12 cellular contexts compared by ENCODE assay signal in the genomic region with DNA sequence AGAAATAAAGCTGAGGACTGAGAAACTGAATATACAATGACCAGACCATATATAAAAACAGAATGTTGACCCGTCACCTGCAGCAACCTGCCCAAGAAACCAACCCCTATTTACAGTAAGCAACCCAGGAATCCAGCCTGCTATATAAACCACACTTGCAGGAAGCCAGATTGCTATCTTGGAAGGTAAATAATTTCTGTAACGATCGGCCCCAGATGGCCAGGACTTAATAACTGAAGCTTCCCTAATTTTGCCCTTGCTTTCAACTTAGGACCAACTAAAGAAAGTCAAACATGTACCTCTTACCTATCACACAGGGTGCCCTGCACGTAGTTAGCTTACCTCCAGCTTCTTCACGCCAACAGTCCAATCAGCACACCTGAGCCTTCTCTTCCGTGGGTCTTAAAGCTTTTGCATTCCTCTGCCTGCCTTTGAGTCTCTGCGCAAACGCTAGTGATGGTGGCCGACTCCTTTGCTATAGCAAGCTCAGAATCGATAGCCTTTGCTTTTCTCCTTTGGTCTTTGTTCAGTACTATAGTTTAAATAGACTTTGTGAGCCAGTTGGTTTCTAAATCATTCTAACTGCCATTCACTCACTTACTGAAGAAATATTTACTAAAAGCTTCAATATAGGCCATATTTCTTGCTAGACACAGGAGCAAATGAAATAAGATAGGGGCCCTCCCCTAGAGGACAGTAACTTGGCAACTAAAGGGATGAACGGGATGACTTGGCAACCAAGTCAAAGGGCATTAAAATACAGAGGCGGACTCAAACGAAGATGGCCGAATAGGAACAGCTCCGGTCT. TPM values are rescaled to one million over a fixed set of nuclear protein-coding genes. Genes with fewer than 3 reads are reported as not detected.
DNase-seq lines count a peak whose midpoint lies in the region; ATAC-seq and TF ChIP-seq lines count a peak whose summit lies in the region.
"Had no signal": no experiment of that assay in that cellular context is flagged by ENCODE, and none has a peak within 500 bp of the region (broad histone marks: within the 10 kb centered on the region; RNA-seq: fewer than 3 reads in every experiment).

No MANE protein-coding gene starts in this region.

- TF ChIP-seq CTCF in RWPE2 (IDR thresholded peaks at IDR 0.05; ENCODE audit: poor library complexity, severe bottlenecking) (no peak), ovary (IDR thresholded peaks at IDR 0.05) (no peak), uterus (IDR thresholded peaks at IDR 0.05) (no peak)

- H3K36me3 ChIP-seq in RWPE2 (ENCODE audit: low read depth) (no peaks in the 10 kb centered on the region), ovary (no peaks in the 10 kb centered on the region), uterus (no peaks in the 10 kb centered on the region)

- H3K4me1 Mint-ChIP-seq in activated naive CD4-positive, alpha-beta T cell treated with anti-CD3 and anti-CD28 coated beads, Interleukin-2, amount 10 ng/mL, durations not matched to agents 7 days and 5 days = peaks cover 17% of the 10 kb centered on the region
- no peaks in the 10 kb centered on the region for H3K4me1 Mint-ChIP-seq in stimulated activated memory B cell treated with anti-CD40 and anti-IgM and Interleukin-4, amounts not matched to agents 10 μg/mL and 1 μg/mL and 100 μg/mL, for 72 hours

- TF ChIP-seq EP300 in ovary (IDR thresholded peaks at IDR 0.05) = no peak

- H3K4me1 ChIP-seq in RWPE2 (ENCODE audit: insufficient read depth, poor library complexity, severe bottlenecking) (peaks cover 4% of the 10 kb centered on the region), ovary (ENCODE audit: insufficient read depth) (no peaks in the 10 kb centered on the region), uterus (peaks cover 0 to 5% of the 10 kb centered on the region in 2 donors)

- H3K9me3 ChIP-seq in RWPE2 (ENCODE audit: severe bottlenecking) (no peaks in the 10 kb centered on the region), iPS-18c (ENCODE audit: control insufficient read depth, insufficient read depth, low read length) (no peaks in the 10 kb centered on the region), ovary (no peaks in the 10 kb centered on the region), uterus (no peaks in the 10 kb centered on the region)

- 89 to 92% (median 92%) methylated on average over 15 of the region's 15 CpGs for WGBS in ovary, 3 donors

- peak overlapping the region; percentile 71 for H3K27ac Mint-ChIP-seq in activated naive CD4-positive, alpha-beta T cell treated with anti-CD3 and anti-CD28 coated beads, Interleukin-2, amount 10 ng/mL, durations not matched to agents 7 days and 5 days
- H3K27ac Mint-ChIP-seq in stimulated activated memory B cell treated with anti-CD40 and anti-IgM and Interleukin-4, amounts not matched to agents 10 μg/mL and 1 μg/mL and 100 μg/mL, for 72 hours = no peak overlapping the region

- ATAC-seq in RWPE2 (ENCODE audit: low read depth) = no peak
- no peak for ATAC-seq in stimulated activated memory B cell treated with anti-CD40 and anti-IgM and Interleukin-4, amounts not matched to agents 10 μg/mL and 1 μg/mL and 100 μg/mL, for 72 hours
- ATAC-seq in GM18873 (IDR thresholded peaks at IDR 0.05; ENCODE audit: low FRiP score, unreplicated experiment) = no peak

- H3K27me3 ChIP-seq in RWPE2 (ENCODE audit: insufficient read depth, poor library complexity, severe bottlenecking) (no peaks in the 10 kb centered on the region), ovary (no peaks in the 10 kb centered on the region), uterus (no peaks in the 10 kb centered on the region)

- H3K4me3 Mint-ChIP-seq in activated naive CD4-positive, alpha-beta T cell treated with anti-CD3 and anti-CD28 coated beads, Interleukin-2, amount 10 ng/mL, durations not matched to agents 7 days and 5 days = no peak overlapping the region
- peak overlapping the region; percentile 38 for H3K4me3 Mint-ChIP-seq in stimulated activated memory B cell treated with anti-CD40 and anti-IgM and Interleukin-4, amounts not matched to agents 10 μg/mL and 1 μg/mL and 100 μg/mL, for 72 hours

- H3K36me3 Mint-ChIP-seq in activated naive CD4-positive, alpha-beta T cell treated with anti-CD3 and anti-CD28 coated beads, Interleukin-2, amount 10 ng/mL, durations not matched to agents 7 days and 5 days = peaks cover 15% of the 10 kb centered on the region
- peaks cover 38% of the 10 kb centered on the region for H3K36me3 Mint-ChIP-seq in stimulated activated memory B cell treated with anti-CD40 and anti-IgM and Interleukin-4, amounts not matched to agents 10 μg/mL and 1 μg/mL and 100 μg/mL, for 72 hours

- intact Hi-C loops in ovary (cut with DNase I) (no loop called here), uterus (cut with DNase I; ENCODE audit: low total_unique reads) (no loop called here)

- H3K9me3 Mint-ChIP-seq in activated naive CD4-positive, alpha-beta T cell treated with anti-CD3 and anti-CD28 coated beads, Interleukin-2, amount 10 ng/mL, durations not matched to agents 7 days and 5 days = no peaks in the 10 kb centered on the region
- H3K9me3 Mint-ChIP-seq in stimulated activated memory B cell treated with anti-CD40 and anti-IgM and Interleukin-4, amounts not matched to agents 10 μg/mL and 1 μg/mL and 100 μg/mL, for 72 hours = peaks cover 2% of the 10 kb centered on the region

- TF ChIP-seq POLR2A in ovary (IDR thresholded peaks at IDR 0.05) (no peak), uterus (IDR thresholded peaks at IDR 0.05) (no peak)

- H3K4me3 ChIP-seq in RWPE2 (ENCODE audit: severe bottlenecking) (peak overlapping the region; percentile 7), iPS-18c (ENCODE audit: insufficient read depth, low read depth, low read length) (peak overlapping the region; percentile 40; the same call in 1 of the 2 replicates), ovary (no peak overlapping the region), uterus (no peak overlapping the region)

- no peak for DNase-seq in activated naive CD4-positive, alpha-beta T cell treated with anti-CD3 and anti-CD28 coated beads, Interleukin-2, amount 10 ng/mL, durations not matched to agents 7 days and 5 days
- no peak for DNase-seq in activated naive CD4-positive, alpha-beta T cell treated with Interleukin-2 at 50 U/mL for 16 hours
- DNase-seq in RWPE2 (ENCODE audit: low spot score) (no peak), ovary (no peak), uterus (no peak)
- DNase-seq: activated T-cell treated with anti-CD3 and anti-CD28 coated beads, Interleukin-2, amount 50 U/mL, for 1 hour; cerebellar nuclear complex; mammary epithelial cell; NCI-H1417 had no signal

- peak overlapping the region; percentile 30 for H3K27ac ChIP-seq in RWPE2 (ENCODE audit: poor library complexity, severe bottlenecking)
- no peak overlapping the region for H3K27ac ChIP-seq in ovary
- H3K27ac ChIP-seq in uterus = no peak overlapping the region

- H3K27me3 Mint-ChIP-seq in activated naive CD4-positive, alpha-beta T cell treated with anti-CD3 and anti-CD28 coated beads, Interleukin-2, amount 10 ng/mL, durations not matched to agents 7 days and 5 days = no peaks in the 10 kb centered on the region
- H3K27me3 Mint-ChIP-seq in stimulated activated memory B cell treated with anti-CD40 and anti-IgM and Interleukin-4, amounts not matched to agents 10 μg/mL and 1 μg/mL and 100 μg/mL, for 72 hours = no peaks in the 10 kb centered on the region

- CTCF ChIA-PET in activated naive CD4-positive, alpha-beta T cell treated with anti-CD3 and anti-CD28 coated beads, Interleukin-2, amount 10 ng/mL, durations not matched to agents 7 days and 5 days (lab: Charles Lee) = no interaction called here

RNA-seq across cellular contexts. Expression of gene MPHOSPH6, which starts 31.3 kb away (rescaled TPM):
- total RNA-seq in ovary (10 to 100 TPM in 6 of 7 donors, 1 to 10 TPM in 1; 7.1 to 30.4 (median 13.1) TPM), uterus (10 to 100 TPM; 18.4 to 55.6 (median 29.8) TPM)
- polyA plus RNA-seq in ovary = 10 to 100 TPM; 14.4 to 41.3 TPM

Comparison
In these comparisons a context has a peak if more than half of its experiments do, and no peak if none do; other contexts are left out.
1. H3K4me3 ChIP-seq: peak in RWPE2 (single experiment) and iPS-18c (single experiment); none in ovary (single experiment) and uterus (0 of 2).